In genomic region chr12:79424109-79424721, GRCh38 we compare ENCODE assay signal across 10 cellular contexts.
A peak's percentile ranks its signal among the peaks of the same experiment; 100 is the strongest.
DNase-seq lines count a peak whose midpoint lies in the region; ATAC-seq, FAIRE-seq and TF ChIP-seq lines count a peak whose summit lies in the region.
"Had no signal": no experiment of that assay in that cellular context is flagged by ENCODE, and none has a peak within 500 bp of the region (broad histone marks: within the 10 kb centered on the region; RNA-seq: fewer than 3 reads in every experiment).

No MANE protein-coding gene starts in this region.

- TF ChIP-seq EP300 in gastroesophageal sphincter (IDR thresholded peaks at IDR 0.05), result no peak

- H3K9ac ChIP-seq in PC-3 (ENCODE audit: low read length) (peak overlapping the region; percentile 64), endothelial cell of umbilical vein (replicated peaks; ENCODE audit: extremely low read depth, insufficient read depth, low read length) (peak overlapping the region; percentile 85)

- DNase-seq in PC-3 (peak; percentile 97), endothelial cell of umbilical vein (ENCODE audit: low read depth, low spot score) (peak; percentile 88), prostate gland (ENCODE audit: low spot score) (no peak), cortex of kidney (lab: John Stamatoyannopoulos, UW) (no peak)
- DNase-seq: activated CD4-positive, alpha-beta memory T cell treated with anti-CD3 and anti-CD28 coated beads for 36 hours; NCI-H1417 treated with DMSO at 0.1 percent for 48 hours had no signal

- H3K79me2 ChIP-seq in PC-3 (ENCODE audit: low read length) (no peaks in the 10 kb centered on the region), endothelial cell of umbilical vein (ENCODE audit: control insufficient read depth, insufficient read depth, low read length) (no peaks in the 10 kb centered on the region)

- H3K4me3 ChIP-seq in PC-3 (ENCODE audit: low read length) (peak overlapping the region; percentile 36; the same call in 1 of the 2 replicates), endothelial cell of umbilical vein (replicated peaks in 1 of 3; ENCODE audit: insufficient read depth in 1 of 3, low read depth in 1 of 3, low read length in 3 of 3) (no peak overlapping the region), prostate gland (no peak overlapping the region), gastroesophageal sphincter (no peak overlapping the region)

- WGBS in prostate gland, result 65% methylated on average over 2 of the region's 2 CpGs
- WGBS in gastroesophageal sphincter (ENCODE audit: low coverage in 1 of 2), 2 donors, result 64 to 80% methylated on average over 2 of the region's 2 CpGs

- TF ChIP-seq CTCF in PC-3 (conservative IDR thresholded peaks at IDR 0.05; ENCODE audit: low read depth, low read length), result no peak
- TF ChIP-seq CTCF in endothelial cell of umbilical vein (IDR thresholded peaks at IDR 0.05; ENCODE audit: extremely low read depth in 1 of 2, insufficient read depth in 1 of 2, low read depth in 1 of 2, low read length in 2 of 2), result no peak
- TF ChIP-seq CTCF in prostate gland (IDR thresholded peaks at IDR 0.05), result no peak
- TF ChIP-seq CTCF in gastroesophageal sphincter (IDR thresholded peaks at IDR 0.05), result no peak

- H3K4me2 ChIP-seq in PC-3 (ENCODE audit: low read length) (peak overlapping the region; percentile 70), endothelial cell of umbilical vein (ENCODE audit: insufficient read depth, low read length) (peak overlapping the region; percentile 74)

- peaks cover 14% of the 10 kb centered on the region for H3F3A ChIP-seq in PC-3 (ENCODE audit: low read length, unreplicated experiment)

- FAIRE-seq in G401.6 (lab: Jason Lieb, UNC) (peak; percentile 98), endothelial cell of umbilical vein (lab: Jason Lieb, UNC) (peak; percentile 80)

- ATAC-seq in PC-3 (peak; percentile 71), gastroesophageal sphincter (no peak), HG03439 (IDR thresholded peaks at IDR 0.05; ENCODE audit: unreplicated experiment) (no peak), HG03159 (IDR thresholded peaks at IDR 0.05; ENCODE audit: unreplicated experiment) (no peak)

- no peaks in the 10 kb centered on the region for H3K9me1 ChIP-seq in endothelial cell of umbilical vein (replicated peaks; ENCODE audit: control insufficient read depth, extremely low read depth, insufficient read depth, low read length)

- H3K9me2 ChIP-seq in PC-3 (replicated peaks; ENCODE audit: low read length), result no peaks in the 10 kb centered on the region

- no peaks in the 10 kb centered on the region for H3K9me3 ChIP-seq in PC-3 (ENCODE audit: low read length)
- H3K9me3 ChIP-seq in endothelial cell of umbilical vein (replicated peaks; ENCODE audit: control insufficient read depth, insufficient read depth, low read length), result no peaks in the 10 kb centered on the region
- H3K9me3 ChIP-seq in prostate gland, result no peaks in the 10 kb centered on the region
- no peaks in the 10 kb centered on the region for H3K9me3 ChIP-seq in gastroesophageal sphincter

- dilution Hi-C loops in endothelial cell of umbilical vein (cut with MboI; ENCODE audit: extremely low pct_ligation_motif_present, low sequenced_read_pairs), result no loop called here

- H2AFZ ChIP-seq in PC-3 (ENCODE audit: low read length) (no peak overlapping the region), endothelial cell of umbilical vein (ENCODE audit: low read depth, low read length) (peak overlapping the region; percentile 31)

- H3K27ac ChIP-seq in PC-3 (ENCODE audit: low read length) (peak overlapping the region; percentile 96), endothelial cell of umbilical vein (ENCODE audit: insufficient read depth, low read depth, low read length) (peak overlapping the region; percentile 97), prostate gland (peak overlapping the region; percentile 29 to 43), gastroesophageal sphincter (no peak overlapping the region)

- H3K27me3 ChIP-seq in PC-3 (ENCODE audit: low read length), result no peaks in the 10 kb centered on the region
- no peaks in the 10 kb centered on the region for H3K27me3 ChIP-seq in endothelial cell of umbilical vein (ENCODE audit: control insufficient read depth in 2 of 2, insufficient read depth in 2 of 2, low read length in 2 of 2)
- no peaks in the 10 kb centered on the region for H3K27me3 ChIP-seq in prostate gland (replicated peaks; ENCODE audit: insufficient read depth)
- no peaks in the 10 kb centered on the region for H3K27me3 ChIP-seq in gastroesophageal sphincter

- no peak for TF ChIP-seq POLR2A in endothelial cell of umbilical vein (IDR thresholded peaks at IDR 0.05; ENCODE audit: low read depth, low read length)
- TF ChIP-seq POLR2A in prostate gland (IDR thresholded peaks at IDR 0.05), result no peak
- TF ChIP-seq POLR2A in gastroesophageal sphincter (IDR thresholded peaks at IDR 0.05), result no peak

- intact Hi-C loops in PC-3 (cut with micrococcal nuclease) (loop anchor here (1.0 to 10.0 kb wide), 5 partner anchors 28 to 511 kb away; partner anchors contain the start of gene PPP1R12A), endothelial cell of umbilical vein (cut with micrococcal nuclease) (loop anchor here (1.0 to 5.0 kb wide), 4 partner anchors 30 to 463 kb away; no protein-coding TSS in a partner anchor), prostate gland (cut with DNase I) (loop anchor here (5.0 kb wide), 1 partner anchor 268 kb away; the partner anchor contains the start of gene PAWR)

- H3K36me3 ChIP-seq in PC-3 (ENCODE audit: low read depth, low read length) (no peaks in the 10 kb centered on the region), endothelial cell of umbilical vein (ENCODE audit: control insufficient read depth in 2 of 2, extremely low read depth in 1 of 2, insufficient read depth in 2 of 2, low read length in 2 of 2) (no peaks in the 10 kb centered on the region), prostate gland (no peaks in the 10 kb centered on the region), gastroesophageal sphincter (no peaks in the 10 kb centered on the region)

- CTCF ChIA-PET in PC-3 (lab: Charles Lee), result no interaction called here
- CTCF ChIA-PET in endothelial cell of umbilical vein (lab: Charles Lee), result interaction anchor here (0.9 to 6.0 kb wide), 2 partner anchors 14 to 124 kb away, joined by 3 to 84 read pairs; no protein-coding TSS in a partner anchor

- H4K20me1 ChIP-seq in PC-3 (ENCODE audit: low read length) (no peaks in the 10 kb centered on the region), endothelial cell of umbilical vein (replicated peaks; ENCODE audit: control insufficient read depth, extremely low read depth, insufficient read depth, low read length) (no peaks in the 10 kb centered on the region)

- H3K4me1 ChIP-seq in PC-3 (ENCODE audit: insufficient read depth, low read length) (peaks cover 67% of the 10 kb centered on the region), endothelial cell of umbilical vein (ENCODE audit: control insufficient read depth, extremely low read depth, insufficient read depth, low read length) (peaks cover 61% of the 10 kb centered on the region), prostate gland (replicated peaks) (peaks cover 3% of the 10 kb centered on the region), gastroesophageal sphincter (peaks cover 0 to 28% (median 0%) of the 10 kb centered on the region in 3 donors)

- BruUV-seq in PC-3 (replicated peaks; lab: Mats Ljungman, UMichigan), result no TSS peak
- TSS peak; percentile 72 for BruUV-seq in endothelial cell of umbilical vein (replicated peaks; lab: Mats Ljungman, UMichigan)

- POLR2A ChIA-PET in PC-3 (lab: Charles Lee; ENCODE audit: unreplicated experiment) (interaction anchor here (1.1 kb wide), 1 partner anchor 123 kb away, joined by 17 read pairs; no protein-coding TSS in a partner anchor), endothelial cell of umbilical vein (lab: Charles Lee) (no interaction called here)

TF ChIP-seq in endothelial cell of umbilical vein, 7 proteins besides CTCF, POLR2A, EP300 and RAD21:
- TF ChIP-seq FOS (IDR thresholded peaks at IDR 0.05; ENCODE audit: borderline replicate concordance, insufficient read depth, low read length), result peak; percentile 69
- TF ChIP-seq MAX (IDR thresholded peaks at IDR 0.05; ENCODE audit: insufficient read depth, insufficient read length), result no peak
- TF ChIP-seq MYC (IDR thresholded peaks at IDR 0.05; ENCODE audit: low read depth, low read length), result no peak
- TF ChIP-seq POLR2AphosphoS5 (IDR thresholded peaks at IDR 0.05; ENCODE audit: insufficient read depth, low read depth, low read length), result peak; percentile 60
- TF ChIP-seq EZH2 (IDR thresholded peaks at IDR 0.05; ENCODE audit: borderline replicate concordance, low read depth, low read length, severe bottlenecking), result no peak
- TF ChIP-seq JUN (IDR thresholded peaks at IDR 0.05; ENCODE audit: borderline replicate concordance, insufficient read depth, insufficient read length, low read depth), result peak; percentile 89
- TF ChIP-seq GATA2 (IDR thresholded peaks at IDR 0.05; ENCODE audit: insufficient read depth, insufficient read length, low read depth, low read length), result peak; percentile 94

Comparison
In these comparisons a context has a peak if more than half of its experiments do, and no peak if none do; other contexts are left out.
1. DNase-seq: peak in PC-3 (single experiment) and endothelial cell of umbilical vein (single experiment); none in prostate gland (single experiment) and cortex of kidney (single experiment).
2. H3K27ac ChIP-seq: peak in PC-3 (single experiment), endothelial cell of umbilical vein (single experiment) and prostate gland (2 of 2); none in gastroesophageal sphincter (0 of 4).